In the genomic region with DNA sequence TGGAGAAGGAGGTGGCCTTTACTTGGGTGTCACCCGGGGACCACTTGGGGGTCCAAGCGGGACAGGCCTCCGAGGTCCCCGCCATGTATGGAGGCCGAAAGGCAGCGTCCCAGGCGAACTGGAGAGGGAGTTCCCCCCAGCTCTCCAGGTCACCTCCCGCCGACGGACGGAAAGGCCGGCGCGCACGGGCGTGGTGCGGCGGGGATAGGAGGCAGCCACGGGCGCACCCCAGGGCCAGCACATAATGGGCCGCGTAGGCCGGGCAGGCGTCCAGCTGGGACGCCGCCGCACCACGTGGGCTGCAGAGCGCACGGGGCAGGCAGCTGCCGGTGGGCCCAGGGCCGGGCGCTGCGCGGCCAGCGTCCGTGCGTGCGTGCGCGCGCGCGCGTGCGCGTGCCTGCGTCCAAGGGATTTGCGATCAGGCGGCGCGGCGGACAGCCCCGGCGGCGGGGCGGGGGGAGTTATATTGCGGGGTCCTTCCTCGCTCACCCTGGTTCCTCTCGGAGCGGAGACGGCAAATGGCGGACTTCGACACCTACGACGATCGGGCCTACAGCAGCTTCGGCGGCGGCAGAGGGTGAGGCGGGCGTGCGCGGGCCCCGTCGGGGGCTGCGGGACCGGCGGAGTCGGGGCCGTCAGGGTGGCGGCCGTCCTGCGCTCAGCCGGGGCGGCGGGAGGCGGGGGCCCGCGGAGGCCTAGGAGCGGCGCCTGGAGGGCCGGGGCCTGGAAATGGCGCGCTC, we compare ENCODE assay signal across 8 cellular contexts. TPM values are rescaled to one million over a fixed set of nuclear protein-coding genes. Genes with fewer than 3 reads are reported as not detected.
A peak's percentile ranks its signal among the peaks of the same experiment; 100 is the strongest.
DNase-seq lines count a peak whose midpoint lies in the region; ATAC-seq and TF ChIP-seq lines count a peak whose summit lies in the region.

A gene (plus strand): TSS at position 491 of the 740 bp plus-strand sequence. CDS start 28 bp downstream, at position 519.

- H3K4me1 ChIP-seq in BLaER1 = peaks cover 51% of the 10 kb centered on the region

- ATAC-seq in GM19328 (IDR thresholded peaks at IDR 0.05; ENCODE audit: unreplicated experiment) (peak; percentile 71), HG03469 (IDR thresholded peaks at IDR 0.05; ENCODE audit: unreplicated experiment) (peak; percentile 63), left colon (peak; percentile 90)

- H4K20me1 ChIP-seq in BLaER1 = peaks cover 48% of the 10 kb centered on the region

- intact Hi-C loops in activated CD4-positive, alpha-beta T cell treated with anti-CD3 and anti-CD28 coated beads, Interleukin-2, amount 10 ng/mL, durations not matched to agents 24 days and 14 days (cut with micrococcal nuclease) = loop anchor here (1.0 to 2.0 kb wide), 4 partner anchors 80 to 105 kb away; a partner anchor contains a TSS
- intact Hi-C loops in left colon (cut with DNase I, micrococcal nuclease) = no loop called here

- no peaks in the 10 kb centered on the region for H3K27me3 ChIP-seq in BLaER1

- peak within 1 kb of the TSS; percentile 91 for H3K4me3 Mint-ChIP-seq in activated CD4-positive, alpha-beta T cell treated with anti-CD3 and anti-CD28 coated beads, Interleukin-2, amount 10 ng/mL, durations not matched to agents 24 days and 14 days

- H3K9ac ChIP-seq in BLaER1 = peak within 1 kb of the TSS; percentile 98

- no peaks in the 10 kb centered on the region for H3K9me3 Mint-ChIP-seq in activated CD4-positive, alpha-beta T cell treated with anti-CD3 and anti-CD28 coated beads, Interleukin-2, amount 10 ng/mL, durations not matched to agents 24 days and 14 days

- H3K4me2 ChIP-seq in BLaER1 = peak within 1 kb of the TSS; percentile 94

- peaks cover 23% of the 10 kb centered on the region for H3K36me3 Mint-ChIP-seq in activated CD4-positive, alpha-beta T cell treated with anti-CD3 and anti-CD28 coated beads, Interleukin-2, amount 10 ng/mL, durations not matched to agents 24 days and 14 days (ENCODE audit: low read depth)

- peak within 1 kb of the TSS; percentile 94 for H3K27ac Mint-ChIP-seq in activated CD4-positive, alpha-beta T cell treated with anti-CD3 and anti-CD28 coated beads, Interleukin-2, amount 10 ng/mL, durations not matched to agents 24 days and 14 days

- H3K27ac ChIP-seq in BLaER1 = peak within 1 kb of the TSS; percentile 99
- H3K27ac ChIP-seq in coronary artery = peak within 1 kb of the TSS; percentile 96 to 98

- H3K4me1 Mint-ChIP-seq in activated CD4-positive, alpha-beta T cell treated with anti-CD3 and anti-CD28 coated beads, Interleukin-2, amount 10 ng/mL, durations not matched to agents 24 days and 14 days = peaks cover 39% of the 10 kb centered on the region

- H3K27me3 Mint-ChIP-seq in activated CD4-positive, alpha-beta T cell treated with anti-CD3 and anti-CD28 coated beads, Interleukin-2, amount 10 ng/mL, durations not matched to agents 24 days and 14 days = no peaks in the 10 kb centered on the region

- H3K9me3 ChIP-seq in BLaER1 = no peaks in the 10 kb centered on the region

- H3K4me3 ChIP-seq in BLaER1 = peak within 1 kb of the TSS; percentile 93
- peak within 1 kb of the TSS; percentile 84 for H3K4me3 ChIP-seq in coronary artery

- TF ChIP-seq CTCF in coronary artery (IDR thresholded peaks at IDR 0.05) = no peak

- DNase-seq in NCI-H526 treated with DMSO at 0.1 percent for 48 hours (lab: John Stamatoyannopoulos, UW) (peak; percentile 89), coronary artery (ENCODE audit: low spot score) (peak; percentile 97), left colon (peak; percentile 94 to 98)
- peak; percentile 99 for DNase-seq in activated CD4-positive, alpha-beta T cell treated with anti-CD3 and anti-CD28 coated beads, Interleukin-2, amount 10 ng/mL, durations not matched to agents 24 days and 14 days
- DNase-seq in stimulated activated CD4-positive, alpha-beta T cell treated with anti-CD3 and anti-CD28 coated beads, Interleukin-1b, Interleukin-23, amount 100 ng/mL, for 4 hours (ENCODE audit: low read depth in 2 of 2) = peak; percentile 94 to 97

- peaks cover 27% of the 10 kb centered on the region for H3K36me3 ChIP-seq in BLaER1

RNA-seq across cellular contexts. Expression of the gene that starts here (rescaled TPM):
- total RNA-seq in activated CD4-positive, alpha-beta T cell treated with anti-CD3 and anti-CD28 coated beads, Interleukin-2, amount 10 ng/mL, durations not matched to agents 24 days and 14 days = 384 and 389 TPM in 2 replicates
- total RNA-seq in left colon = 100 to 1,000 TPM; 250 to 271 TPM

Comparison
In these comparisons a context has a peak if more than half of its experiments do, and no peak if none do; other contexts are left out.
1. Peak in every context shown above with its lines: DNase-seq, ATAC-seq, H3K4me3 ChIP-seq and H3K27ac ChIP-seq.